Comparison of ENCODE assay signal across 1 cellular context in the genomic region with DNA sequence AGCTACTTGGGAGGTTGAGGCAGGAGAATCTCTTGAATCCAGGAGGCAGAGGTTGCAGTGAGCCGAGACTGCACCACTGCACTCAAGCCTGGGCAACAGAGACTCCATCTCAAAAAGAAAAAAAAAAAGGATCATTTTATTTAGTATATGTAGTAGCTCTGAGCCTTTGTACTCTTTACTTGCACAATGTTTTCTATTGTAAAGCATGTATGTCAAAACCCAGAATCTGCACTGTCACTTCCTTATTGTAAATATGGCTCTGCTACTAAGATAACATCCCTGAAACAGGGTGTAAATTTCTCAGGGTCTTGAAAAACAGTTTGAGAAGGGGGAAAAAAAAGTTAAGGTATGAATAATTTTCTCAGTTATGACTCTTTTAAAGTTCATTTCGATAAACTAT.
TF ChIP-seq lines count a peak whose summit lies in the region.

No MANE protein-coding gene starts in this region.

TF ChIP-seq in HepG2, 621 proteins besides CTCF, POLR2A, EP300 and RAD21 (continued from another document and continues in another):
- no peak for TF ChIP-seq ZBTB10 (CRISPR knock-in tag; IDR thresholded peaks at IDR 0.05; ENCODE audit: borderline replicate concordance)
- TF ChIP-seq ZNF615 (CRISPR knock-in tag; IDR thresholded peaks at IDR 0.05; ENCODE audit: borderline replicate concordance): no peak
- no peak for TF ChIP-seq TCF7L2 (IDR thresholded peaks at IDR 0.05; ENCODE audit: low read depth, low read length)
- TF ChIP-seq PCBP1 (IDR thresholded peaks at IDR 0.05; ENCODE audit: borderline replicate concordance, low read depth, low read length): no peak
- no peak for TF ChIP-seq TAF1 (CRISPR knock-in tag; IDR thresholded peaks at IDR 0.05)
- no peak for TF ChIP-seq ZBTB46 (CRISPR knock-in tag; IDR thresholded peaks at IDR 0.05; ENCODE audit: borderline replicate concordance)
- TF ChIP-seq HCFC1 (IDR thresholded peaks at IDR 0.05; ENCODE audit: low read depth, low read length): no peak
- no peak for TF ChIP-seq NR1H2 (CRISPR knock-in tag; IDR thresholded peaks at IDR 0.05; ENCODE audit: borderline replicate concordance, low read depth)
- peak; percentile 55; the same call in 1 of the 2 replicates for TF ChIP-seq NFIC (IDR thresholded peaks at IDR 0.05; ENCODE audit: low read length)
- TF ChIP-seq NR2F6 (IDR thresholded peaks at IDR 0.05): no peak; the same call in 1 of the 2 replicates
- no peak for TF ChIP-seq NR2F6 (CRISPR knock-in tag; IDR thresholded peaks at IDR 0.05)
- no peak for TF ChIP-seq ZNF546 (CRISPR knock-in tag; conservative IDR thresholded peaks at IDR 0.05)
- TF ChIP-seq MEF2D (CRISPR knock-in tag; IDR thresholded peaks at IDR 0.05): no peak
- no peak for TF ChIP-seq RFX3 (CRISPR knock-in tag; IDR thresholded peaks at IDR 0.05)
- TF ChIP-seq ZNF629 (CRISPR knock-in tag; conservative IDR thresholded peaks at IDR 0.05): no peak
- TF ChIP-seq, protein P1, sequence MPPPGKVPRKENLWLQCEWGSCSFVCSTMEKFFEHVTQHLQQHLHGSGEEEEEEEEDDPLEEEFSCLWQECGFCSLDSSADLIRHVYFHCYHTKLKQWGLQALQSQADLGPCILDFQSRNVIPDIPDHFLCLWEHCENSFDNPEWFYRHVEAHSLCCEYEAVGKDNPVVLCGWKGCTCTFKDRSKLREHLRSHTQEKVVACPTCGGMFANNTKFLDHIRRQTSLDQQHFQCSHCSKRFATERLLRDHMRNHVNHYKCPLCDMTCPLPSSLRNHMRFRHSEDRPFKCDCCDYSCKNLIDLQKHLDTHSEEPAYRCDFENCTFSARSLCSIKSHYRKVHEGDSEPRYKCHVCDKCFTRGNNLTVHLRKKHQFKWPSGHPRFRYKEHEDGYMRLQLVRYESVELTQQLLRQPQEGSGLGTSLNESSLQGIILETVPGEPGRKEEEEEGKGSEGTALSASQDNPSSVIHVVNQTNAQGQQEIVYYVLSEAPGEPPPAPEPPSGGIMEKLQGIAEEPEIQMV (CRISPR knock-in tag; IDR thresholded peaks at IDR 0.05; ENCODE audit: low read depth): no peak
- TF ChIP-seq ZMYM2 (CRISPR knock-in tag; IDR thresholded peaks at IDR 0.05): no peak
- no peak for TF ChIP-seq GZF1 (CRISPR knock-in tag; IDR thresholded peaks at IDR 0.05)
- TF ChIP-seq, protein P2, sequence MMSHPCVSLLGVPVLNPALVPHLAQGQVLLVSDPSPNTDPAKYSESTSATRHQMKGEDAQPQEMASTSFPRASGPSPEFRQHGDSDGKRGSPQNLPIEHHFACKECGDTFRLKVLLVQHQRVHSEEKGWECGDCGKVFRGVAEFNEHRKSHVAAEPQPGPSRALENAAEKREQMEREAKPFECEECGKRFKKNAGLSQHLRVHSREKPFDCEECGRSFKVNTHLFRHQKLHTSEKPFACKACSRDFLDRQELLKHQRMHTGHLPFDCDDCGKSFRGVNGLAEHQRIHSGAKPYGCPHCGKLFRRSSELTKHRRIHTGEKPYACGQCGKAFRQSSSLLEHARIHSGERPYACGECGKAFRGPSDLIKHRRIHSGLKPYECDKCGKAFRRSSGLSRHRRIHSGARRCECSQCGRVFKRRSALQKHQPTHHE (CRISPR knock-in tag; IDR thresholded peaks at IDR 0.05; ENCODE audit: borderline replicate concordance): no peak
- peak; percentile 57; the same call in 1 of the 2 replicates for TF ChIP-seq FOXK1 (CRISPR knock-in tag; IDR thresholded peaks at IDR 0.05; ENCODE audit: borderline replicate concordance, low read depth)
- TF ChIP-seq E2F5 (CRISPR knock-in tag; conservative IDR thresholded peaks at IDR 0.05): no peak
- no peak for TF ChIP-seq PHF8 (CRISPR knock-in tag; IDR thresholded peaks at IDR 0.05)
- no peak for TF ChIP-seq SSRP1 (CRISPR knock-in tag; IDR thresholded peaks at IDR 0.05)
- no peak for TF ChIP-seq HIVEP1 (CRISPR knock-in tag; IDR thresholded peaks at IDR 0.05)
- no peak for TF ChIP-seq ZNF616 (CRISPR knock-in tag; IDR thresholded peaks at IDR 0.05; ENCODE audit: low read depth)
- no peak for TF ChIP-seq ZBTB34 (CRISPR knock-in tag; IDR thresholded peaks at IDR 0.05)
- no peak for TF ChIP-seq ZNF512B (CRISPR knock-in tag; IDR thresholded peaks at IDR 0.05; ENCODE audit: borderline replicate concordance)
- TF ChIP-seq TOPORS (CRISPR knock-in tag; IDR thresholded peaks at IDR 0.05): no peak
- no peak for TF ChIP-seq NFKBIZ (CRISPR knock-in tag; IDR thresholded peaks at IDR 0.05)
- TF ChIP-seq, protein P3, sequence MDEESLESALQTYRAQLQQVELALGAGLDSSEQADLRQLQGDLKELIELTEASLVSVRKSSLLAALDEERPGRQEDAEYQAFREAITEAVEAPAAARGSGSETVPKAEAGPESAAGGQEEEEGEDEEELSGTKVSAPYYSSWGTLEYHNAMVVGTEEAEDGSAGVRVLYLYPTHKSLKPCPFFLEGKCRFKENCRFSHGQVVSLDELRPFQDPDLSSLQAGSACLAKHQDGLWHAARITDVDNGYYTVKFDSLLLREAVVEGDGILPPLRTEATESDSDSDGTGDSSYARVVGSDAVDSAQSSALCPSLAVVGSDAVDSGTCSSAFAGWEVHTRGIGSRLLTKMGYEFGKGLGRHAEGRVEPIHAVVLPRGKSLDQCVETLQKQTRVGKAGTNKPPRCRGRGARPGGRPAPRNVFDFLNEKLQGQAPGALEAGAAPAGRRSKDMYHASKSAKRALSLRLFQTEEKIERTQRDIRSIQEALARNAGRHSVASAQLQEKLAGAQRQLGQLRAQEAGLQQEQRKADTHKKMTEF (CRISPR knock-in tag; IDR thresholded peaks at IDR 0.05): peak; percentile 25; the same call in 1 of the 2 replicates
- TF ChIP-seq, protein P4, sequence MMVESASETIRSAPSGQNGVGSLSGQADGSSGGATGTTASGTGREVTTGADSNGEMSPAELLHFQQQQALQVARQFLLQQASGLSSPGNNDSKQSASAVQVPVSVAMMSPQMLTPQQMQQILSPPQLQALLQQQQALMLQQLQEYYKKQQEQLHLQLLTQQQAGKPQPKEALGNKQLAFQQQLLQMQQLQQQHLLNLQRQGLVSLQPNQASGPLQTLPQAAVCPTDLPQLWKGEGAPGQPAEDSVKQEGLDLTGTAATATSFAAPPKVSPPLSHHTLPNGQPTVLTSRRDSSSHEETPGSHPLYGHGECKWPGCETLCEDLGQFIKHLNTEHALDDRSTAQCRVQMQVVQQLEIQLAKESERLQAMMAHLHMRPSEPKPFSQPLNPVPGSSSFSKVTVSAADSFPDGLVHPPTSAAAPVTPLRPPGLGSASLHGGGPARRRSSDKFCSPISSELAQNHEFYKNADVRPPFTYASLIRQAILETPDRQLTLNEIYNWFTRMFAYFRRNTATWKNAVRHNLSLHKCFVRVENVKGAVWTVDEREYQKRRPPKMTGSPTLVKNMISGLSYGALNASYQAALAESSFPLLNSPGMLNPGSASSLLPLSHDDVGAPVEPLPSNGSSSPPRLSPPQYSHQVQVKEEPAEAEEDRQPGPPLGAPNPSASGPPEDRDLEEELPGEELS (CRISPR knock-in tag; IDR thresholded peaks at IDR 0.05): peak; percentile 21; the same call in 1 of the 2 replicates
- no peak for TF ChIP-seq ONECUT2 (CRISPR knock-in tag; IDR thresholded peaks at IDR 0.05)
- no peak for TF ChIP-seq ZNF329 (CRISPR knock-in tag; IDR thresholded peaks at IDR 0.05; ENCODE audit: low read depth)
- TF ChIP-seq BHLHE40 (IDR thresholded peaks at IDR 0.05; ENCODE audit: low read length): no peak
- TF ChIP-seq ZNF772 (CRISPR knock-in tag; IDR thresholded peaks at IDR 0.05): no peak
- no peak for TF ChIP-seq FOXO1 (CRISPR knock-in tag; IDR thresholded peaks at IDR 0.05)
- no peak for TF ChIP-seq ZNF24 (IDR thresholded peaks at IDR 0.05)
- TF ChIP-seq ZFP36L1 (CRISPR knock-in tag; IDR thresholded peaks at IDR 0.05): no peak
- TF ChIP-seq SKI (IDR thresholded peaks at IDR 0.05; ENCODE audit: partially characterized antibody): no peak
- TF ChIP-seq ZNF672 (CRISPR knock-in tag; IDR thresholded peaks at IDR 0.05): no peak
- TF ChIP-seq NCOA2 (CRISPR knock-in tag; IDR thresholded peaks at IDR 0.05): peak; percentile 57
- TF ChIP-seq ZNF335 (CRISPR knock-in tag; IDR thresholded peaks at IDR 0.05): no peak
- 0 out of 2 replicates have a peak, but pooled peaks have one; percentile 36 for TF ChIP-seq ZSCAN9 (CRISPR knock-in tag; IDR thresholded peaks at IDR 0.05; ENCODE audit: borderline replicate concordance)
- no peak for TF ChIP-seq TAF15 (IDR thresholded peaks at IDR 0.05; ENCODE audit: low read depth, low read length, poor library complexity, severe bottlenecking)
- TF ChIP-seq CEBPG (CRISPR knock-in tag; IDR thresholded peaks at IDR 0.05): peak; percentile 79
- TF ChIP-seq ZNF501 (CRISPR knock-in tag; IDR thresholded peaks at IDR 0.05): no peak
- no peak for TF ChIP-seq PRMT3 (CRISPR knock-in tag; IDR thresholded peaks at IDR 0.05; ENCODE audit: borderline replicate concordance, low read depth)
- TF ChIP-seq MAX (IDR thresholded peaks at IDR 0.05): no peak
